In the genomic region with DNA sequence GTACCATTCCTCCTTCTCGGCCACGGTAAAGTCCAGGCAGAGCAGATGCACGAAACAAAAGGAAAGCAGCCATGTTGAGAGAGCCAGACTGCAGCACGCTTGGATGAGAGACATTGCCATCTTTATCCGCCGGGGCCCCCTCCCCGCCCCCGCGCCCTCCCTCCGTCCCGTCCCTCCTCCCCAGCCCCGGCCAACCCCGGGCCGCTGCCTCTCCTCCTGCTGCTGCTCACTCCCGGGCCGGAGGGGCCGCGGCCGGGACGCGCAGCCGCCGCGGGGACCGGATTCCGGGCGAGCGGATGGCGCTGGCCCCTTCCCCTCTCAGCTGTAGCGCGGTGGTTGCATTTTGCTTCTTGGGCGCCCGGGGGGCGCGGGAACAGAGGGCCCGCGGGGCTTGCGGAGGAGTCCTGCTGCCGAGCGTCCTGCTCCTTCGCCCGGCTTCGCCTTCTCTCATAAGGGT, we compare ENCODE assay signal across 9 cellular contexts. TPM values are rescaled to one million over a fixed set of nuclear protein-coding genes. Genes with fewer than 3 reads are reported as not detected.
DNase-seq lines count a peak whose midpoint lies in the region; ATAC-seq and TF ChIP-seq lines count a peak whose summit lies in the region.
"Had no signal": no experiment of that assay in that cellular context is flagged by ENCODE, and none has a peak within 500 bp of the region (broad histone marks: within the 10 kb centered on the region; RNA-seq: fewer than 3 reads in every experiment).

No MANE protein-coding gene starts in this region.

- H3K36me3 Mint-ChIP-seq in activated T-helper 1 cell treated with anti-CD3 and anti-CD28 coated beads, Interleukin-12 subunit alpha, Interleukin-12 subunit beta, Interleukin-2, Interleukin-4 antibody, amounts not matched to agents 30 ng/mL and 10 ng/mL and 1 ng/mL, durations not matched to agents 14 hours and 24 hours and 36 hours (ENCODE audit: low read depth) = no peaks in the 10 kb centered on the region
- H3K36me3 Mint-ChIP-seq: naive thymus-derived CD8-positive, alpha-beta T cell had no signal

- H3K27me3 Mint-ChIP-seq in activated T-helper 1 cell treated with anti-CD3 and anti-CD28 coated beads, Interleukin-12 subunit alpha, Interleukin-12 subunit beta, Interleukin-2, Interleukin-4 antibody, amounts not matched to agents 30 ng/mL and 10 ng/mL and 1 ng/mL, durations not matched to agents 14 hours and 24 hours and 36 hours (ENCODE audit: insufficient read depth) = peaks cover 69% of the 10 kb centered on the region

- H3K9me3 Mint-ChIP-seq in activated T-helper 1 cell treated with anti-CD3 and anti-CD28 coated beads, Interleukin-12 subunit alpha, Interleukin-12 subunit beta, Interleukin-2, Interleukin-4 antibody, amounts not matched to agents 30 ng/mL and 10 ng/mL and 1 ng/mL, durations not matched to agents 14 hours and 24 hours and 36 hours = no peaks in the 10 kb centered on the region

- H3K4me3 Mint-ChIP-seq in activated T-helper 1 cell treated with anti-CD3 and anti-CD28 coated beads, Interleukin-12 subunit alpha, Interleukin-12 subunit beta, Interleukin-2, Interleukin-4 antibody, amounts not matched to agents 30 ng/mL and 10 ng/mL and 1 ng/mL, durations not matched to agents 14 hours and 24 hours and 36 hours = peak overlapping the region; percentile 36

- H3K27ac Mint-ChIP-seq in activated T-helper 1 cell treated with anti-CD3 and anti-CD28 coated beads, Interleukin-12 subunit alpha, Interleukin-12 subunit beta, Interleukin-2, Interleukin-4 antibody, amounts not matched to agents 30 ng/mL and 10 ng/mL and 1 ng/mL, durations not matched to agents 14 hours and 24 hours and 36 hours = no peak overlapping the region

- in situ Hi-C loops in KBM-7 (cut with MboI; ENCODE audit: low pct_unique_long_range_greater_than_20kb, low sequenced_read_pairs) = loop anchor here (25.0 kb wide), 1 partner anchor 270 kb away; no protein-coding TSS in a partner anchor

- peak overlapping the region; percentile 71 for H3K27ac ChIP-seq in cardiac muscle cell
- H3K27ac ChIP-seq in ovary = peak overlapping the region; percentile 68 to 73

- peaks cover 22% of the 10 kb centered on the region for H3K4me1 ChIP-seq in cardiac muscle cell (ENCODE audit: low read depth)
- H3K4me1 ChIP-seq in ovary (ENCODE audit: insufficient read depth) = peaks cover 9% of the 10 kb centered on the region

- H3K27me3 ChIP-seq in cardiac muscle cell = peaks cover 9% of the 10 kb centered on the region
- H3K27me3 ChIP-seq in ovary = no peaks in the 10 kb centered on the region

- H3K36me3 ChIP-seq in cardiac muscle cell (no peaks in the 10 kb centered on the region), ovary (no peaks in the 10 kb centered on the region)

- 0 to 1% (median 1%) methylated on average over 25 to 43 of the region's 43 CpGs for WGBS in ovary, 3 donors

- DNase-seq in stimulated activated CD4-positive, alpha-beta T cell treated with anti-CD3 and anti-CD28 coated beads, Interleukin-15, amount 100 ng/mL, for 24 hours = peak; percentile 14
- DNase-seq in stimulated activated CD4-positive, alpha-beta T cell treated with anti-CD3 and anti-CD28 coated beads, Interleukin-2, amount 100 ng/mL, for 48 hours = no peak
- DNase-seq in activated T-helper 1 cell treated with anti-CD3 and anti-CD28 coated beads, Interleukin-12 subunit alpha, Interleukin-12 subunit beta, Interleukin-2, Interleukin-4 antibody, amounts not matched to agents 30 ng/mL and 10 ng/mL and 1 ng/mL, durations not matched to agents 14 hours and 24 hours and 36 hours (ENCODE audit: low spot score) = no peak
- DNase-seq in cardiac muscle cell (ENCODE audit: low read depth in 1 of 2, low spot score in 1 of 2) (peak; percentile 26 to 73), ovary (peak; percentile 58 to 76 (median 64)), SIG-M5 (lab: John Stamatoyannopoulos, UW) (no peak), KBM-7 (no peak)

- peak; percentile 5 for ATAC-seq in HG03103 (IDR thresholded peaks at IDR 0.05; ENCODE audit: low read depth, unreplicated experiment)

- H3K4me3 ChIP-seq in cardiac muscle cell (peak overlapping the region; percentile 98), ovary (peak overlapping the region; percentile 95)

- intact Hi-C loops in activated T-helper 1 cell treated with anti-CD3 and anti-CD28 coated beads, Interleukin-12 subunit alpha, Interleukin-12 subunit beta, Interleukin-2, Interleukin-4 antibody, amounts not matched to agents 30 ng/mL and 10 ng/mL and 1 ng/mL, durations not matched to agents 14 hours and 24 hours and 36 hours (cut with micrococcal nuclease) = loop anchor here (1.0 to 5.0 kb wide), 2 partner anchors 271 to 375 kb away; a partner anchor contains a TSS
- intact Hi-C loops in ovary (cut with DNase I) = loop anchor here (2.0 to 10.0 kb wide), 4 partner anchors 195 to 768 kb away; no protein-coding TSS in a partner anchor

- H3K4me1 Mint-ChIP-seq in activated T-helper 1 cell treated with anti-CD3 and anti-CD28 coated beads, Interleukin-12 subunit alpha, Interleukin-12 subunit beta, Interleukin-2, Interleukin-4 antibody, amounts not matched to agents 30 ng/mL and 10 ng/mL and 1 ng/mL, durations not matched to agents 14 hours and 24 hours and 36 hours (ENCODE audit: low read depth) = peaks cover 8% of the 10 kb centered on the region

- H3K9me3 ChIP-seq in cardiac muscle cell (ENCODE audit: low read depth) (no peaks in the 10 kb centered on the region), ovary (no peaks in the 10 kb centered on the region)

- no peak for TF ChIP-seq POLR2A in ovary (IDR thresholded peaks at IDR 0.05)

- no peak for TF ChIP-seq EP300 in ovary (IDR thresholded peaks at IDR 0.05)

- TF ChIP-seq CTCF in cardiac muscle cell (IDR thresholded peaks at IDR 0.05; ENCODE audit: low read depth, low read length) (no peak), ovary (IDR thresholded peaks at IDR 0.05) (no peak)

RNA-seq across cellular contexts. Expression of a gene that starts 0.6 kb away (rescaled TPM):
- 0.07 TPM in 1 of 2 replicates, not detected in the other for total RNA-seq in activated T-helper 1 cell treated with anti-CD3 and anti-CD28 coated beads, Interleukin-12 subunit alpha, Interleukin-12 subunit beta, Interleukin-2, Interleukin-4 antibody, amounts not matched to agents 30 ng/mL and 10 ng/mL and 1 ng/mL, durations not matched to agents 14 hours and 24 hours and 36 hours
- total RNA-seq in cardiac muscle cell = 31.3 and 57.4 TPM in 2 replicates
- 20.1 and 21.7 TPM in 2 replicates for polyA plus RNA-seq in cardiac muscle cell
- total RNA-seq in ovary = 10 to 100 TPM; 14.7 to 43.2 (median 34.5) TPM
- polyA plus RNA-seq in ovary = 10 to 100 TPM in 1 of 2 donors, 1 to 10 TPM in 1; 7.6 to 20.7 TPM
- total RNA-seq: naive thymus-derived CD8-positive, alpha-beta T cell had no signal
- polyA plus RNA-seq: naive thymus-derived CD8-positive, alpha-beta T cell had no signal

Comparison
In these comparisons a context has a peak if more than half of its experiments do, and no peak if none do; other contexts are left out.
1. DNase-seq: peak in stimulated activated CD4-positive, alpha-beta T cell treated with anti-CD3 and anti-CD28 coated beads, Interleukin-15, amount 100 ng/mL, for 24 hours (single experiment), cardiac muscle cell (2 of 2) and ovary (5 of 5); none in stimulated activated CD4-positive, alpha-beta T cell treated with anti-CD3 and anti-CD28 coated beads, Interleukin-2, amount 100 ng/mL, for 48 hours (0 of 2), activated T-helper 1 cell treated with anti-CD3 and anti-CD28 coated beads, Interleukin-12 subunit alpha, Interleukin-12 subunit beta, Interleukin-2, Interleukin-4 antibody, amounts not matched to agents 30 ng/mL and 10 ng/mL and 1 ng/mL, durations not matched to agents 14 hours and 24 hours and 36 hours (single experiment), SIG-M5 (single experiment) and KBM-7 (single experiment).
2. RNA of a gene that starts 0.6 kb away (total RNA-seq): 31.3 to 57.4 TPM in cardiac muscle cell and 14.7 to 43.2 TPM in ovary; 0.07 TPM in activated T-helper 1 cell treated with anti-CD3 and anti-CD28 coated beads, Interleukin-12 subunit alpha, Interleukin-12 subunit beta, Interleukin-2, Interleukin-4 antibody, amounts not matched to agents 30 ng/mL and 10 ng/mL and 1 ng/mL, durations not matched to agents 14 hours and 24 hours and 36 hours; every median in the first group is over 10 times any median in the second.